Comparison of ENCODE assay signal across 14 cellular contexts in the genomic region with DNA sequence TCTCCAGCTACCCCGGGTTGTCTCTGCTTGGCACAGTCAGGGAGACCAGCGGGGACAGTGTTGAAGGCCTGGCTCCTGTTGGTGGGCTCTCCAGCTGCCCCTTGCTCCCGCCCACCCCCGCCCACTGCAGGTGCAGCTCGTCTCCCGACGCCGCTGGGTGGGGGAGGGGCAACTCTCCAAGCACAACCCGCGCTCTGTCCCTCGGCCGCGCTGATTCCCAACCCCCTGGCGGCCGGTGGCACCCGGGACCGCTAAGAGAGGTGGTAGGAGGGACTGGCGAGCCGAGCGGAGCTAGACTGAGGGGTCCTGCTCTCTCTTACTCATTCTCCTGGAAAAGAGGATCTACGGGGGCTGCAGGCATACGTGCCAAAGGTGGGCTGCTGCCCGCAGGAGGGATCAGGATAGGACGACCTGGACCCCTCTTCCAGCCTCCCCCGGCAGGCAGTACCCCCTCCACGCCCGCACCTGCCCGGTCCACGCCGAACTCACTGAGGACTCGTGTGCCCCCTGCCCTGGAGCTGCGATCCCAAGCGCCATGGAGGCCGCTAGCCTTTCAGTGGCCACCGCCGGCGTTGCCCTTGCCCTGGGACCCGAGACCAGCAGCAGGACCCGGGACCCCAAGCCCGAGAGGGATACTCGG.
"Had no signal": no experiment of that assay in that cellular context is flagged by ENCODE, and none has a peak within 500 bp of the region (broad histone marks: within the 10 kb centered on the region; RNA-seq: fewer than 3 reads in every experiment).

No MANE protein-coding gene starts in this region.

- H3K4me2 ChIP-seq: smooth muscle cell had no signal

- H3K4me1 ChIP-seq: left lung, right atrium auricular region had no signal

- H3K36me3 ChIP-seq: brain microvascular endothelial cell, left lung, neutrophil, right atrium auricular region had no signal

- DNase-seq: activated CD4-positive, alpha-beta T cell treated with anti-CD3 and anti-CD28 coated beads, Interleukin-2, amount 50 U/mL, for 48 hours; activated CD4-positive, CD25-positive, alpha-beta regulatory T cell treated with anti-CD3 and anti-CD28 coated beads, Interleukin-2, amount 50 U/mL, for 72 hours; activated effector memory CD4-positive, alpha-beta T cell treated with anti-CD3 and anti-CD28 coated beads, Interleukin-2, amount 50 U/mL, for 16 hours; activated T-cell treated with anti-CD3 and anti-CD28 coated beads, Interleukin-2, amount 50 U/mL, for 4 hours; brain microvascular endothelial cell; effector memory CD4-positive, alpha-beta T cell; hippocampal formation; islet precursor cell; trophoblast cell had no signal

- H3K4me3 Mint-ChIP-seq: activated naive CD8-positive, alpha-beta T cell; activated T-cell treated with anti-CD3 and anti-CD28 coated beads, Interleukin-2, amount 50 U/mL, for 4 hours had no signal

- H3K27me3 ChIP-seq: brain microvascular endothelial cell had no signal

- H3K4me3 ChIP-seq: left lung, right atrium auricular region, smooth muscle cell had no signal

- H3K9me3 Mint-ChIP-seq: activated T-cell treated with anti-CD3 and anti-CD28 coated beads, Interleukin-2, amount 50 U/mL, for 4 hours had no signal

- ATAC-seq: activated T-cell treated with anti-CD3 and anti-CD28 coated beads, Interleukin-2, amount 50 U/mL, for 4 hours; left lung had no signal

- H3K27ac Mint-ChIP-seq: activated naive CD8-positive, alpha-beta T cell had no signal

- H3K27ac ChIP-seq: brain microvascular endothelial cell, left lung, neutrophil, right atrium auricular region had no signal
